Comparison of ENCODE assay signal across 1 cellular context in the genomic region with DNA sequence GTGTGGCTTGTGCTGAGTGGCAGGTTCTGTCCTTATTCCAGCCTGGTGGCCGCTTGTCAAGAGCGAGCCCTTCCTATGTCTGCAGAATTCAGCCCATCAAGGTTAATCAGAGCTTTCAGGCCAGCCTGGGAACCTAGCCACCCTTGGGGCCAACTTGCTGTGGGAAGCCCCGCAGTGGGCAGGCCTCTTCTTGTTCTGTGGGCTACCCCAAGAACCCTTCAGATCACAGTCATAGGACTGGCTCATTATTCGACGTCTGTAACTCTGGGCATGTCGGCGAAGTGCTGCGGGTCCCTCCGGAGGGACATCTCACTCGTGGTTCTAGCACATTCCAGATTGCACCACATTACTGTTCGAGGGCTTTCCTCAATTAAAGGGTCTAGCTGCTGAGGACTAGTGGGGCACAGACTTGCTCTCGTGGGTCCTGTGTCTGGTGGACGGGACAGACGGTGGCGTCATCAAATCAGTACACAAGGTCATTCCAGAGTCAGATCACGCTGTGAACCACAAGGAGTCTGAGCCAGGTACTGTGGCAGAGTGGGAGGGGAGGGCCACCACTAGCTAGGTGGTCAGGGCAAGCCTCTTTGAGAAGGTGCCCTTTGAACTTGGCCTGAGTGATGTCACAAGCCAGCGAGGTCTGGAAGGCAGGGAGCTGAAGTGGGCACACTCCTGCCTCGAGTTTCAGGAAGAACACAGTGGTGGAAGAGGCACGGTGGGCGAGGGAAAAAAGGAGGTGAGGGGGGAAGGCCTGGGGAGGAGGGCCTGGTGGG.
TF ChIP-seq lines count a peak whose summit lies in the region.

No MANE protein-coding gene starts in this region.

TF ChIP-seq in IMR-90, 13 proteins besides CTCF, POLR2A, EP300 and RAD21 (continued from another document):
- TF ChIP-seq, protein P1, sequence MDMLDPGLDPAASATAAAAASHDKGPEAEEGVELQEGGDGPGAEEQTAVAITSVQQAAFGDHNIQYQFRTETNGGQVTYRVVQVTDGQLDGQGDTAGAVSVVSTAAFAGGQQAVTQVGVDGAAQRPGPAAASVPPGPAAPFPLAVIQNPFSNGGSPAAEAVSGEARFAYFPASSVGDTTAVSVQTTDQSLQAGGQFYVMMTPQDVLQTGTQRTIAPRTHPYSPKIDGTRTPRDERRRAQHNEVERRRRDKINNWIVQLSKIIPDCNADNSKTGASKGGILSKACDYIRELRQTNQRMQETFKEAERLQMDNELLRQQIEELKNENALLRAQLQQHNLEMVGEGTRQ (IDR thresholded peaks at IDR 0.05; ENCODE audit: low read depth, low read length), result no peak
- TF ChIP-seq MAFK (IDR thresholded peaks at IDR 0.05; ENCODE audit: low read depth, low read length) (no peak), CEBPB (IDR thresholded peaks at IDR 0.05; ENCODE audit: low read depth, low read length) (no peak), SMC3 (IDR thresholded peaks at IDR 0.05; ENCODE audit: low read depth, low read length) (no peak), CHD1 (IDR thresholded peaks at IDR 0.05; ENCODE audit: low read depth, low read length) (no peak)
- TF ChIP-seq, protein P2, sequence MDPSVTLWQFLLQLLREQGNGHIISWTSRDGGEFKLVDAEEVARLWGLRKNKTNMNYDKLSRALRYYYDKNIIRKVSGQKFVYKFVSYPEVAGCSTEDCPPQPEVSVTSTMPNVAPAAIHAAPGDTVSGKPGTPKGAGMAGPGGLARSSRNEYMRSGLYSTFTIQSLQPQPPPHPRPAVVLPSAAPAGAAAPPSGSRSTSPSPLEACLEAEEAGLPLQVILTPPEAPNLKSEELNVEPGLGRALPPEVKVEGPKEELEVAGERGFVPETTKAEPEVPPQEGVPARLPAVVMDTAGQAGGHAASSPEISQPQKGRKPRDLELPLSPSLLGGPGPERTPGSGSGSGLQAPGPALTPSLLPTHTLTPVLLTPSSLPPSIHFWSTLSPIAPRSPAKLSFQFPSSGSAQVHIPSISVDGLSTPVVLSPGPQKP (IDR thresholded peaks at IDR 0.05; ENCODE audit: borderline replicate concordance, low read depth, low read length), result no peak
